ENCODE assay signal across 8 cellular contexts in the genomic region with DNA sequence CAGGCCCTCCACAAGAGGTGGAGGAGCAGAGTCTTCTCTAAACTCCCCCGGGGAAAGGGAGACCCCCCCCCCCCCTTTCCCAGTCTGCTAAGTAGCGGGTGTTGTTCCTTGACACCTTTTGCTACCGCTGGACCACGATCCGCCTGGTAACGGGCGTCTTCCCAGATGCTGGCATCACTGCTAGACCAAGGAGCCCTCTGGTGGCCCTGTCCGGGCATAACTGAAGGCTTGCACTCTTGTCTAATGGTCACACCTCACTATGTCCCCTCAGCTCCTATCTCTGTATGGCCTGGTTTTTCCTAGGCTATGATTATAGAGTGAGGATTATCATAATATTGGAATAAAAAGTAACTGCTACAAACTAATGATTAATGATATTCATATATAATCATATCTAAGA. TPM values are rescaled to one million over a fixed set of nuclear protein-coding genes. Genes with fewer than 3 reads are reported as not detected.
A peak's percentile ranks its signal among the peaks of the same experiment; 100 is the strongest.
DNase-seq lines count a peak whose midpoint lies in the region; ATAC-seq and TF ChIP-seq lines count a peak whose summit lies in the region.
"Not testable (repeated sequence)": the region's sequence is repeated elsewhere in the genome, so short reads cannot be mapped to it uniquely, and the experiment has no call there.
"Had no signal": no experiment of that assay in that cellular context is flagged by ENCODE, and none has a peak within 500 bp of the region (broad histone marks: within the 10 kb centered on the region; RNA-seq: fewer than 3 reads in every experiment).

No MANE protein-coding gene starts in this region.

- TF ChIP-seq CTCF in Calu3 (IDR thresholded peaks at IDR 0.05; ENCODE audit: unreplicated experiment); liver (IDR thresholded peaks at IDR 0.05; ENCODE audit: low read depth, low read length, missing input control): not testable (repeated sequence)
- TF ChIP-seq CTCF in GM23338 (conservative IDR thresholded peaks at IDR 0.05; ENCODE audit: low read depth in 2 of 2) (peak in 1 of 2 experiments; percentile 44; a peak in 3 of 4 replicates), OCI-LY3 (IDR thresholded peaks at IDR 0.05; ENCODE audit: low read depth, low read length) (peak; percentile 21; the same call in 1 of the 2 replicates), WERI-Rb-1 (IDR thresholded peaks at IDR 0.05; ENCODE audit: low read depth, low read length) (peak; percentile 41), stomach (IDR thresholded peaks at IDR 0.05) (peak in 3 of 7 experiments; percentile 12 to 31 (median 19))

- ATAC-seq in GM23338, result not testable (repeated sequence)

- CTCF ChIA-PET in Calu3 (lab: Charles Lee), result interaction anchor here (1.0 to 1.7 kb wide), 3 partner anchors 12 to 69 kb away, joined by 3 to 5 read pairs (median 3); no protein-coding TSS in a partner anchor

- H3K4me3 Mint-ChIP-seq in Calu3 (ENCODE audit: low read depth, unreplicated experiment); GM23338: not testable (repeated sequence)

- BruUV-seq in Calu3 (replicated peaks; lab: Mats Ljungman, UMichigan), result not testable (repeated sequence)

- H3K27me3 Mint-ChIP-seq in Calu3 (ENCODE audit: unreplicated experiment), result peaks cover 72% of the 10 kb centered on the region
- H3K27me3 Mint-ChIP-seq in GM23338 (ENCODE audit: insufficient read depth, low read depth, poor library complexity), result not testable (repeated sequence)

- not testable (repeated sequence) for H3K4me1 ChIP-seq in GM23338 (ENCODE audit: insufficient read depth); liver (ENCODE audit: control insufficient read depth in 4 of 4, insufficient read depth in 4 of 4, low read length in 3 of 4)
- peaks cover 21% of the 10 kb centered on the region for H3K4me1 ChIP-seq in OCI-LY3 (ENCODE audit: low read length)
- peaks cover 0 to 10% (median 7%) of the 10 kb centered on the region in 4 donors for H3K4me1 ChIP-seq in stomach

- H3K36me3 ChIP-seq in GM23338 (ENCODE audit: insufficient read depth); OCI-LY3 (replicated peaks; ENCODE audit: low read depth, low read length); WERI-Rb-1; liver (ENCODE audit: control insufficient read depth in 4 of 4, insufficient read depth in 3 of 4, low read depth in 1 of 4, low read length in 3 of 4); stomach: not testable (repeated sequence)

- H3K9me3 ChIP-seq in OCI-LY3 (ENCODE audit: insufficient read depth, low read length); WERI-Rb-1 (ENCODE audit: severe bottlenecking); liver (ENCODE audit: control insufficient read depth in 4 of 4, low read length in 3 of 4); stomach: not testable (repeated sequence)

- not testable (repeated sequence) for H3K36me3 Mint-ChIP-seq in Calu3 (ENCODE audit: insufficient read depth, unreplicated experiment); GM23338 (ENCODE audit: low read depth)

- H3K9me2 ChIP-seq in GM23338 (ENCODE audit: insufficient read depth), result not testable (repeated sequence)

- H3F3A ChIP-seq in GM23338 (replicated peaks; ENCODE audit: low read depth), result not testable (repeated sequence)

- intact Hi-C loops in Calu3 (cut with micrococcal nuclease; ENCODE audit: unreplicated experiment), result loop anchor here (2.0 kb wide), 1 partner anchor 69 kb away; no protein-coding TSS in a partner anchor
- intact Hi-C loops in stomach (cut with DNase I; ENCODE audit: low total_unique reads), result not testable (repeated sequence)

- not testable (repeated sequence) for H3K27ac Mint-ChIP-seq in Calu3 (ENCODE audit: unreplicated experiment); GM23338

- not testable (repeated sequence) for H3K9ac ChIP-seq in OCI-LY3 (ENCODE audit: low read length); liver (ENCODE audit: low read depth in 1 of 2, low read length in 2 of 2)

- H3K9me3 Mint-ChIP-seq in Calu3 (ENCODE audit: low read depth, unreplicated experiment); GM23338: not testable (repeated sequence)

- not testable (repeated sequence) for H2AFZ ChIP-seq in GM23338; OCI-LY3 (ENCODE audit: low read depth, low read length)

- not testable (repeated sequence) for TF ChIP-seq EP300 in stomach (IDR thresholded peaks at IDR 0.05)

- not testable (repeated sequence) for H4K20me1 ChIP-seq in GM23338 (replicated peaks; ENCODE audit: insufficient read depth); OCI-LY3 (ENCODE audit: insufficient read depth, low read length)

- peak; percentile 50 to 57 for TF ChIP-seq RAD21 in liver (IDR thresholded peaks at IDR 0.05)

- peak; percentile 41 for DNase-seq in Calu3
- DNase-seq in GM23338 (ENCODE audit: low spot score), result peak; percentile 30
- peak; percentile 62 for DNase-seq in WERI-Rb-1
- peak; percentile 13 for DNase-seq in dermis blood vessel endothelial cell
- peak; percentile 66 for DNase-seq in stomach

- H3K4me2 ChIP-seq in GM23338; OCI-LY3 (ENCODE audit: low read length): not testable (repeated sequence)

- not testable (repeated sequence) for H3K27me3 ChIP-seq in GM23338 (ENCODE audit: insufficient read depth); OCI-LY3 (ENCODE audit: low read depth, low read length); WERI-Rb-1 (ENCODE audit: insufficient read depth, low read depth, severe bottlenecking); liver (ENCODE audit: control insufficient read depth in 4 of 4, insufficient read depth in 4 of 4, low read length in 3 of 4); stomach

- TF ChIP-seq POLR2A in stomach (IDR thresholded peaks at IDR 0.05), result not testable (repeated sequence)

- H3K4me3 ChIP-seq in GM23338; OCI-LY3 (ENCODE audit: low read length); WERI-Rb-1 (ENCODE audit: low read depth, low read length); liver (ENCODE audit: low read depth in 1 of 3, low read length in 3 of 3); stomach: not testable (repeated sequence)

- WGBS in liver, result 45% methylated on average over 7 of the region's 8 CpGs
- 32 to 72% (median 60%) methylated on average over 1 to 6 of the region's 8 CpGs for WGBS in stomach, 5 donors

- not testable (repeated sequence) for H3K27ac ChIP-seq in GM23338 (ENCODE audit: low read depth); OCI-LY3 (ENCODE audit: low read length); WERI-Rb-1; liver (ENCODE audit: low read depth in 1 of 2, low read length in 2 of 2); stomach

- not testable (repeated sequence) for H3K4me1 Mint-ChIP-seq in Calu3 (ENCODE audit: low read depth, unreplicated experiment)
- peaks cover 17% of the 10 kb centered on the region for H3K4me1 Mint-ChIP-seq in GM23338

- H3K79me2 ChIP-seq in GM23338 (replicated peaks; ENCODE audit: insufficient read depth); OCI-LY3 (ENCODE audit: low read length): not testable (repeated sequence)

RNA-seq across cellular contexts. Expression of a gene that starts 31.5 kb away (rescaled TPM):
- total RNA-seq in Calu3 (2022) (0.07 and 0.20 TPM in 2 replicates), dermis blood vessel endothelial cell (4.1 and 7.2 TPM in 2 replicates), liver (under 1 TPM; 0.25 to 0.51 TPM), stomach (1 to 10 TPM; 1.3 to 4.7 (median 4.0) TPM)
- 4.2 and 4.7 TPM in 2 replicates for total RNA-seq in GM23338 (2014; rRNA removed; shearing (Covaris generic))
- polyA plus RNA-seq in GM23338 (2016; fragmentation: Nextera tagmentation; extraction: Ambion mirVana) (3.0 and 5.4 TPM in 2 replicates), liver (under 1 TPM; 0.08 to 0.16 TPM), stomach (under 1 TPM; 0.68 to 0.80 (median 0.76) TPM)
- polyA plus RNA-seq: BJ had no signal

Comparison
In these comparisons a context has a peak if more than half of its experiments do, and no peak if none do; other contexts are left out.
1. DNase-seq: peak in every context shown above with its lines; median percentile 66 in stomach; 62 in WERI-Rb-1; 41 in Calu3; 30 in GM23338; 13 in dermis blood vessel endothelial cell.